Comparison of ENCODE assay signal across 1 cellular context in genomic region chr3:153052096-153052460, GRCh38.
TF ChIP-seq lines count a peak whose summit lies in the region.

No MANE protein-coding gene starts in this region.

TF ChIP-seq in K562, 482 proteins besides CTCF, POLR2A, EP300 and RAD21 (continued from another document and continues in another):
- TF ChIP-seq CHAMP1 (IDR thresholded peaks at IDR 0.05): no peak
- no peak for TF ChIP-seq ILF3 (IDR thresholded peaks at IDR 0.05; ENCODE audit: borderline replicate concordance)
- TF ChIP-seq ZNF318 (IDR thresholded peaks at IDR 0.05; ENCODE audit: borderline replicate concordance in 1 of 2, low read depth in 1 of 2): no peak
- no peak for TF ChIP-seq ELF2 (CRISPR knock-in tag; IDR thresholded peaks at IDR 0.05)
- peak; percentile 79; the same call in 1 of the 2 replicates for TF ChIP-seq CREB3 (tag; conservative IDR thresholded peaks at IDR 0.05; ENCODE audit: low read depth)
- TF ChIP-seq DIDO1 (tag; IDR thresholded peaks at IDR 0.05; ENCODE audit: low read depth): no peak
- no peak for TF ChIP-seq CTCFL (IDR thresholded peaks at IDR 0.05; ENCODE audit: borderline replicate concordance, insufficient read depth, low read depth, low read length, poor library complexity, severe bottlenecking)
- TF ChIP-seq HMGN3 (IDR thresholded peaks at IDR 0.05; ENCODE audit: borderline replicate concordance, extremely low read depth, insufficient read length, low read depth, low read length): no peak
- TF ChIP-seq HDAC3 (IDR thresholded peaks at IDR 0.05; ENCODE audit: borderline replicate concordance, partially characterized antibody): peak; percentile 60
- TF ChIP-seq CREB3L1 (IDR thresholded peaks at IDR 0.05; ENCODE audit: borderline replicate concordance, low read depth): peak; percentile 12; the same call in 1 of the 2 replicates
- no peak for TF ChIP-seq TAL1 (IDR thresholded peaks at IDR 0.05)
- no peak for TF ChIP-seq NR2C1 (IDR thresholded peaks at IDR 0.05)
- TF ChIP-seq NR2C1 (tag; IDR thresholded peaks at IDR 0.05): peak; percentile 62
- no peak for TF ChIP-seq ZNF583 (CRISPR knock-in tag; IDR thresholded peaks at IDR 0.05)
- no peak for TF ChIP-seq XRCC3 (IDR thresholded peaks at IDR 0.05)
- TF ChIP-seq FUS (optimal IDR thresholded peaks at IDR 0.05; ENCODE audit: low read depth, low read length): no peak
- no peak for TF ChIP-seq AFF4 (CRISPR knock-in tag; IDR thresholded peaks at IDR 0.05)
- peak; percentile 39; the same call in 1 of the 2 replicates for TF ChIP-seq ZNF76 (CRISPR knock-in tag; IDR thresholded peaks at IDR 0.05; ENCODE audit: borderline replicate concordance)
- no peak for TF ChIP-seq GABPB1 (CRISPR knock-in tag; IDR thresholded peaks at IDR 0.05)
- TF ChIP-seq ZNF586 (CRISPR knock-in tag; conservative IDR thresholded peaks at IDR 0.05): no peak
- no peak for TF ChIP-seq ETS2 (tag; IDR thresholded peaks at IDR 0.05; ENCODE audit: borderline replicate concordance, poor library complexity, severe bottlenecking)
- TF ChIP-seq NR1H2 (CRISPR knock-in tag; IDR thresholded peaks at IDR 0.05): no peak
- TF ChIP-seq L3MBTL2 (IDR thresholded peaks at IDR 0.05): 0 out of 2 replicates have a peak, but pooled peaks have one; percentile 8
- no peak for TF ChIP-seq PREB (CRISPR knock-in tag; IDR thresholded peaks at IDR 0.05)
- no peak for TF ChIP-seq RNF219 (CRISPR knock-in tag; IDR thresholded peaks at IDR 0.05)
- no peak for TF ChIP-seq BRD4 (IDR thresholded peaks at IDR 0.05)
